16 cellular contexts compared by ENCODE assay signal in genomic region chr6:122944936-122945335, GRCh38. TPM values are rescaled to one million over a fixed set of nuclear protein-coding genes. Genes with fewer than 3 reads are reported as not detected.
"Had no signal": no experiment of that assay in that cellular context is flagged by ENCODE, and none has a peak within 500 bp of the region (broad histone marks: within the 10 kb centered on the region; RNA-seq: fewer than 3 reads in every experiment).

No MANE protein-coding gene starts in this region.

RNA-seq across cellular contexts. Expression of gene CLVS2, which starts 51.1 kb away (rescaled TPM):
- total RNA-seq: activated naive CD4-positive, alpha-beta T cell treated with anti-CD3 and anti-CD28 coated beads for 36 hours; activated naive CD4-positive, alpha-beta T cell treated with anti-CD3 and anti-CD28 coated beads, Interleukin-2, amount 50 U/mL, for 72 hours; activated naive CD8-positive, alpha-beta T cell treated with anti-CD3 and anti-CD28 coated beads for 36 hours; activated naive CD8-positive, alpha-beta T cell treated with anti-CD3 and anti-CD28 coated beads, Interleukin-2, amount 10 ng/mL, durations not matched to agents 7 days and 5 days; activated T-cell treated with anti-CD3 and anti-CD28 coated beads, Interleukin-2, amount 50 U/mL, for 4 hours; activated T-cell treated with anti-CD3 and anti-CD28 coated beads, Interleukin-2, amount 50 U/mL, for 72 hours; activated T-helper 1 cell treated with anti-CD3 and anti-CD28 coated beads, Interleukin-12 subunit alpha, Interleukin-12 subunit beta, Interleukin-2, Interleukin-4 antibody, amounts not matched to agents 30 ng/mL and 10 ng/mL and 1 ng/mL, durations not matched to agents 14 hours and 24 hours and 36 hours; activated T-helper 17 cell treated with anti-CD3 and anti-CD28 coated beads, Interleukin-2, amount 50 U/mL, for 72 hours; activated T-helper 2 cell treated with anti-CD3 and anti-CD28 coated beads, Interferon-gamma antibody, Interleukin-2, Interleukin-4, amounts not matched to agents 10 μg/mL and 5 μg/mL and 100 μg/mL, durations not matched to agents 14 hours and 24 hours and 36 hours; ascending aorta; astrocyte; breast epithelium; bronchial epithelial cell; cardiac septum had no signal
- polyA plus RNA-seq: adipose tissue, cardiac muscle cell had no signal
